Comparison of ENCODE assay signal across 10 cellular contexts in genomic region chr2:152432206-152432653, GRCh38.
A peak's percentile ranks its signal among the peaks of the same experiment; 100 is the strongest.
DNase-seq lines count a peak whose midpoint lies in the region; ATAC-seq and TF ChIP-seq lines count a peak whose summit lies in the region.
"Had no signal": no experiment of that assay in that cellular context is flagged by ENCODE, and none has a peak within 500 bp of the region (broad histone marks: within the 10 kb centered on the region; RNA-seq: fewer than 3 reads in every experiment).

No MANE protein-coding gene starts in this region.

- H3K4me3 ChIP-seq in AG10803 (ENCODE audit: low read length) = no peak overlapping the region
- H3K4me3 ChIP-seq: transverse colon had no signal

- no peak overlapping the region for H3K27ac Mint-ChIP-seq in naive thymus-derived CD8-positive, alpha-beta T cell
- H3K27ac Mint-ChIP-seq: CD4-positive, alpha-beta T cell had no signal

- no peaks in the 10 kb centered on the region for H3K9me3 Mint-ChIP-seq in naive thymus-derived CD8-positive, alpha-beta T cell
- H3K9me3 Mint-ChIP-seq: CD4-positive, alpha-beta T cell had no signal

- H3K4me3 Mint-ChIP-seq in naive thymus-derived CD8-positive, alpha-beta T cell = no peak overlapping the region
- H3K4me3 Mint-ChIP-seq: CD4-positive, alpha-beta T cell had no signal

- POLR2A ChIA-PET in naive thymus-derived CD8-positive, alpha-beta T cell (lab: Charles Lee) = no interaction called here

- peak; percentile 89 for DNase-seq in AG10803 (ENCODE audit: low read depth)
- DNase-seq in NCI-H2227 (lab: John Stamatoyannopoulos, UW; ENCODE audit: unreplicated experiment) = peak; percentile 60
- peak; percentile 64 for DNase-seq in dermis blood vessel endothelial cell
- DNase-seq in lung microvascular endothelial cell (ENCODE audit: low read depth in 2 of 2) = peak; percentile 66 to 88
- DNase-seq in naive thymus-derived CD8-positive, alpha-beta T cell = no peak
- DNase-seq in NCI-H2029 treated with DMSO at 0.1 percent for 48 hours (lab: John Stamatoyannopoulos, UW) = no peak
- no peak for DNase-seq in ureter (ENCODE audit: low spot score)
- DNase-seq: CD4-positive, alpha-beta T cell; transverse colon had no signal

- peaks cover 0 to 1% (median 0%) of the 10 kb centered on the region in 4 donors for H3K4me1 Mint-ChIP-seq in naive thymus-derived CD8-positive, alpha-beta T cell

- H3K27me3 Mint-ChIP-seq in naive thymus-derived CD8-positive, alpha-beta T cell = peaks cover 0 to 3% (median 0%) of the 10 kb centered on the region in 5 donors

- H3K36me3 Mint-ChIP-seq in naive thymus-derived CD8-positive, alpha-beta T cell = no peaks in the 10 kb centered on the region

- ATAC-seq in HG02588 (IDR thresholded peaks at IDR 0.05; ENCODE audit: unreplicated experiment) = no peak
- ATAC-seq in naive thymus-derived CD8-positive, alpha-beta T cell = no peak

- TF ChIP-seq CTCF in AG10803 (conservative IDR thresholded peaks at IDR 0.05; ENCODE audit: low read length) = no peak

Comparison
In these comparisons a context has a peak if more than half of its experiments do, and no peak if none do; other contexts are left out.
1. DNase-seq: peak in AG10803 (single experiment), NCI-H2227 (single experiment), dermis blood vessel endothelial cell (single experiment) and lung microvascular endothelial cell (2 of 2); none in naive thymus-derived CD8-positive, alpha-beta T cell (0 of 10), NCI-H2029 treated with DMSO at 0.1 percent for 48 hours (single experiment) and ureter (single experiment).